Comparison of ENCODE assay signal across 31 cellular contexts in genomic region chrX:115989686-115990085, GRCh38.
"Had no signal": no experiment of that assay in that cellular context is flagged by ENCODE, and none has a peak within 500 bp of the region (broad histone marks: within the 10 kb centered on the region; RNA-seq: fewer than 3 reads in every experiment).

No MANE protein-coding gene starts in this region.

- H3K27ac Mint-ChIP-seq: naive B cell; naive thymus-derived CD8-positive, alpha-beta T cell; natural killer cell treated with Interleukin-12 subunit alpha and Interleukin-12 subunit beta and Interleukin-15 and Interleukin-18, amount 100 ng/mL, for 72 hours; neural progenitor cell; stimulated activated memory B cell treated with anti-CD40 and anti-IgM and Interleukin-4, amounts not matched to agents 10 μg/mL and 1 μg/mL and 100 μg/mL, for 72 hours; stimulated activated naive CD8-positive, alpha-beta T cell treated with anti-CD3 and anti-CD28 coated beads, Interleukin-15, amount 100 ng/mL, for 72 hours; type B pancreatic cell had no signal

- H3K4me3 Mint-ChIP-seq: naive B cell; naive thymus-derived CD8-positive, alpha-beta T cell; natural killer cell treated with Interleukin-12 subunit alpha and Interleukin-12 subunit beta and Interleukin-15 and Interleukin-18, amount 100 ng/mL, for 72 hours; neural progenitor cell; stimulated activated memory B cell treated with anti-CD40 and anti-IgM and Interleukin-4, amounts not matched to agents 10 μg/mL and 1 μg/mL and 100 μg/mL, for 72 hours; stimulated activated naive CD8-positive, alpha-beta T cell treated with anti-CD3 and anti-CD28 coated beads, Interleukin-15, amount 100 ng/mL, for 72 hours; type B pancreatic cell had no signal

- H3K36me3 ChIP-seq: neural progenitor cell, neutrophil, right lobe of liver, sigmoid colon, spleen, suprapubic skin, tibial artery, transverse colon, upper lobe of right lung had no signal

- H3K27me3 ChIP-seq: neural progenitor cell, neutrophil, right lobe of liver, sigmoid colon, spleen, suprapubic skin, testis, tibial artery, transverse colon, upper lobe of right lung had no signal

- H3K4me3 ChIP-seq: neural progenitor cell, psoas muscle, right lobe of liver, sigmoid colon, smooth muscle cell, spleen, suprapubic skin, testis, tibial artery, transverse colon, upper lobe of right lung had no signal

- ATAC-seq: naive thymus-derived CD8-positive, alpha-beta T cell; natural killer cell treated with Interleukin-12 subunit alpha and Interleukin-12 subunit beta and Interleukin-15 and Interleukin-18, amount 100 ng/mL, for 72 hours; psoas muscle; right cardiac atrium; right lobe of liver; stimulated activated memory B cell treated with anti-CD40 and anti-IgM and Interleukin-4, amounts not matched to agents 10 μg/mL and 1 μg/mL and 100 μg/mL, for 72 hours; stimulated activated naive CD8-positive, alpha-beta T cell treated with anti-CD3 and anti-CD28 coated beads, Interleukin-15, amount 100 ng/mL, for 72 hours; stimulated activated naive CD8-positive, alpha-beta T cell treated with anti-CD3 and anti-CD28 coated beads, Interleukin-15, Interleukin-2, amounts not matched to agents 100 U/mL and 50 U/mL, for 24 hours; upper lobe of right lung had no signal

- H3K4me1 Mint-ChIP-seq: naive B cell; naive thymus-derived CD8-positive, alpha-beta T cell; neural progenitor cell; stimulated activated memory B cell treated with anti-CD40 and anti-IgM and Interleukin-4, amounts not matched to agents 10 μg/mL and 1 μg/mL and 100 μg/mL, for 72 hours; stimulated activated naive CD8-positive, alpha-beta T cell treated with anti-CD3 and anti-CD28 coated beads, Interleukin-15, amount 100 ng/mL, for 72 hours had no signal

- H3K27me3 Mint-ChIP-seq: naive B cell; naive thymus-derived CD8-positive, alpha-beta T cell; progenitor cell of endocrine pancreas; stimulated activated memory B cell treated with anti-CD40 and anti-IgM and Interleukin-4, amounts not matched to agents 10 μg/mL and 1 μg/mL and 100 μg/mL, for 72 hours; stimulated activated naive CD8-positive, alpha-beta T cell treated with anti-CD3 and anti-CD28 coated beads, Interleukin-15, amount 100 ng/mL, for 72 hours; type B pancreatic cell had no signal

- H3K4me1 ChIP-seq: neural progenitor cell, parathyroid adenoma, psoas muscle, right lobe of liver, spleen, suprapubic skin, testis, tibial artery, transverse colon, upper lobe of right lung had no signal

- H3K9me3 ChIP-seq: neutrophil, right lobe of liver, sigmoid colon, suprapubic skin, testis, tibial artery, transverse colon, upper lobe of right lung had no signal

- H3K27ac ChIP-seq: neural progenitor cell, neutrophil, parathyroid adenoma, psoas muscle, right lobe of liver, sigmoid colon, spleen, suprapubic skin, testis, tibial artery, transverse colon, upper lobe of right lung had no signal

- DNase-seq: naive B cell; naive thymus-derived CD8-positive, alpha-beta T cell; nucleus accumbens; posterior cingulate gyrus; psoas muscle; right cardiac atrium; right lobe of liver; sigmoid colon; spleen; stimulated activated CD4-positive, alpha-beta T cell treated with anti-CD3 and anti-CD28 coated beads, Interleukin-12 subunit alpha, Interleukin-12 subunit beta, amount 100 ng/mL, for 4 hours; stimulated activated CD4-positive, alpha-beta T cell treated with anti-CD3 and anti-CD28 coated beads, Interleukin-1b, Interleukin-23, amount 100 ng/mL, for 48 hours; stimulated activated CD4-positive, alpha-beta T cell treated with anti-CD3 and anti-CD28 coated beads, Interleukin-4, amount 100 ng/mL, for 1 hour; stimulated activated CD4-positive, alpha-beta T cell treated with anti-CD3 and anti-CD28 coated beads, Interleukin-4, amount 100 ng/mL, for 4 hours; stimulated activated CD8-positive, alpha-beta memory T cell treated with anti-CD3 and anti-CD28 coated beads, Interleukin-4, amount 100 ng/mL, for 48 hours; stimulated activated naive CD4-positive, alpha-beta T cell; stimulated activated naive CD8-positive, alpha-beta T cell treated with anti-CD3 and anti-CD28 coated beads, Interleukin-15, amount 100 ng/mL, for 72 hours; stimulated activated naive CD8-positive, alpha-beta T cell treated with anti-CD3 and anti-CD28 coated beads, Interleukin-15, Interleukin-2, amounts not matched to agents 100 U/mL and 50 U/mL, for 24 hours; substantia nigra; testis; tibial artery; transverse colon; upper lobe of right lung had no signal

- H3K36me3 Mint-ChIP-seq: naive B cell; naive thymus-derived CD8-positive, alpha-beta T cell; natural killer cell treated with Interleukin-12 subunit alpha and Interleukin-12 subunit beta and Interleukin-15 and Interleukin-18, amount 100 ng/mL, for 72 hours; neural progenitor cell; stimulated activated memory B cell treated with anti-CD40 and anti-IgM and Interleukin-4, amounts not matched to agents 10 μg/mL and 1 μg/mL and 100 μg/mL, for 72 hours; type B pancreatic cell had no signal
